1 cellular context compared by ENCODE assay signal in the genomic region with DNA sequence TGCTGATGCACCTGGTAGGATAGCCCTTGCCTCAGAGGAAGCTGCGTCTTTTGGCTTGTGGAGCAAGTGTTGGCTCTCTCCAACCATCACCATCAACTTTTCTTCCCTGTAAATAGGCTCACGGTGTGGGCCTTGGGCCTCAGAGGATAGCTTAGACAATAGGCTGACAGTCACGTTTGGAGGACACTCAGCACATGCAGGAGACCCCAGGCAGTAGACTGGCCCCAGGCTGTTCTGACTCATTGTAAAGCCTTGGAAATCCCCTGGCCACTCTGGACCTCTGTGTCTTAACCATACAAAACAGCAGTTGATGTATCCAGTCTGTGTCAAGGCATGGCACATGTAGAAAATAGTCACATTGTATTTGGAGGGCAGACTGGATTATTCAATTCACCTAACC.
TF ChIP-seq lines count a peak whose summit lies in the region.

No MANE protein-coding gene starts in this region.

TF ChIP-seq in GM12878, 131 proteins besides CTCF, POLR2A, EP300 and RAD21 (continued from another document):
- TF ChIP-seq ZNF592 (IDR thresholded peaks at IDR 0.05) (no peak), RBBP5 (conservative IDR thresholded peaks at IDR 0.05) (no peak), MEF2B (IDR thresholded peaks at IDR 0.05; ENCODE audit: partially characterized antibody, poor library complexity, severe bottlenecking) (no peak), POLR2AphosphoS5 (IDR thresholded peaks at IDR 0.05; ENCODE audit: low read length) (no peak), CEBPZ (IDR thresholded peaks at IDR 0.05; ENCODE audit: low read depth, low read length) (no peak), ZBED1 (IDR thresholded peaks at IDR 0.05; ENCODE audit: borderline replicate concordance) (no peak), ESRRA (IDR thresholded peaks at IDR 0.05; ENCODE audit: low read length) (no peak), RUNX3 (IDR thresholded peaks at IDR 0.05; ENCODE audit: low read length) (peak; percentile 29; the same call in 1 of the 2 replicates), CREM (IDR thresholded peaks at IDR 0.05; ENCODE audit: low read depth) (no peak), BHLHE40 (IDR thresholded peaks at IDR 0.05; ENCODE audit: borderline replicate concordance in 1 of 2, low read depth in 2 of 2, low read length in 1 of 2) (peak; percentile 94), STAT1 (conservative IDR thresholded peaks at IDR 0.05) (no peak), CHD1 (IDR thresholded peaks at IDR 0.05; ENCODE audit: low read depth, low read length) (no peak), SMC3 (IDR thresholded peaks at IDR 0.05; ENCODE audit: borderline replicate concordance, low read length) (no peak), SRF (IDR thresholded peaks at IDR 0.05; ENCODE audit: low read depth in 2 of 2, low read length in 2 of 2) (0 out of 4 replicates have a peak, but pooled peaks of 1 of the 2 experiments have one; percentile 26), MYC (IDR thresholded peaks at IDR 0.05; ENCODE audit: insufficient read depth, insufficient read length, insufficient replicate concordance, low read length, severe bottlenecking) (no peak), YY1 (IDR thresholded peaks at IDR 0.05; ENCODE audit: low read depth, low read length) (no peak), HDGF (IDR thresholded peaks at IDR 0.05) (no peak), WRNIP1 (IDR thresholded peaks at IDR 0.05; ENCODE audit: borderline replicate concordance, low read depth, low read length) (no peak), DPF2 (IDR thresholded peaks at IDR 0.05) (0 out of 2 replicates have a peak, but pooled peaks have one; percentile 18)
- TF ChIP-seq, protein P1, sequence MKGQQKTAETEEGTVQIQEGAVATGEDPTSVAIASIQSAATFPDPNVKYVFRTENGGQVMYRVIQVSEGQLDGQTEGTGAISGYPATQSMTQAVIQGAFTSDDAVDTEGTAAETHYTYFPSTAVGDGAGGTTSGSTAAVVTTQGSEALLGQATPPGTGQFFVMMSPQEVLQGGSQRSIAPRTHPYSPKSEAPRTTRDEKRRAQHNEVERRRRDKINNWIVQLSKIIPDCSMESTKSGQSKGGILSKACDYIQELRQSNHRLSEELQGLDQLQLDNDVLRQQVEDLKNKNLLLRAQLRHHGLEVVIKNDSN (IDR thresholded peaks at IDR 0.05; ENCODE audit: borderline replicate concordance, extremely low read length, insufficient read depth, low read depth, low read length), result no peak
- TF ChIP-seq, protein P2, sequence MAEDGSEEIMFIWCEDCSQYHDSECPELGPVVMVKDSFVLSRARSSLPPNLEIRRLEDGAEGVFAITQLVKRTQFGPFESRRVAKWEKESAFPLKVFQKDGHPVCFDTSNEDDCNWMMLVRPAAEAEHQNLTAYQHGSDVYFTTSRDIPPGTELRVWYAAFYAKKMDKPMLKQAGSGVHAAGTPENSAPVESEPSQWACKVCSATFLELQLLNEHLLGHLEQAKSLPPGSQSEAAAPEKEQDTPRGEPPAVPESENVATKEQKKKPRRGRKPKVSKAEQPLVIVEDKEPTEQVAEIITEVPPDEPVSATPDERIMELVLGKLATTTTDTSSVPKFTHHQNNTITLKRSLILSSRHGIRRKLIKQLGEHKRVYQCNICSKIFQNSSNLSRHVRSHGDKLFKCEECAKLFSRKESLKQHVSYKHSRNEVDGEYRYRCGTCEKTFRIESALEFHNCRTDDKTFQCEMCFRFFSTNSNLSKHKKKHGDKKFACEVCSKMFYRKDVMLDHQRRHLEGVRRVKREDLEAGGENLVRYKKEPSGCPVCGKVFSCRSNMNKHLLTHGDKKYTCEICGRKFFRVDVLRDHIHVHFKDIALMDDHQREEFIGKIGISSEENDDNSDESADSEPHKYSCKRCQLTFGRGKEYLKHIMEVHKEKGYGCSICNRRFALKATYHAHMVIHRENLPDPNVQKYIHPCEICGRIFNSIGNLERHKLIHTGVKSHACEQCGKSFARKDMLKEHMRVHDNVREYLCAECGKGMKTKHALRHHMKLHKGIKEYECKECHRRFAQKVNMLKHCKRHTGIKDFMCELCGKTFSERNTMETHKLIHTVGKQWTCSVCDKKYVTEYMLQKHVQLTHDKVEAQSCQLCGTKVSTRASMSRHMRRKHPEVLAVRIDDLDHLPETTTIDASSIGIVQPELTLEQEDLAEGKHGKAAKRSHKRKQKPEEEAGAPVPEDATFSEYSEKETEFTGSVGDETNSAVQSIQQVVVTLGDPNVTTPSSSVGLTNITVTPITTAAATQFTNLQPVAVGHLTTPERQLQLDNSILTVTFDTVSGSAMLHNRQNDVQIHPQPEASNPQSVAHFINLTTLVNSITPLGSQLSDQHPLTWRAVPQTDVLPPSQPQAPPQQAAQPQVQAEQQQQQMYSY (CRISPR knock-in tag; IDR thresholded peaks at IDR 0.05), result no peak
